Comparison of ENCODE assay signal across 25 cellular contexts in genomic region chr19:16416574-16416973, GRCh38.
"Had no signal": no experiment of that assay in that cellular context is flagged by ENCODE, and none has a peak within 500 bp of the region (broad histone marks: within the 10 kb centered on the region; RNA-seq: fewer than 3 reads in every experiment).

No MANE protein-coding gene starts in this region.

- H3K4me1 ChIP-seq: upper lobe of right lung had no signal

- ATAC-seq: activated T-helper 17 cell treated with anti-CD3 and anti-CD28 coated beads, Interleukin-2, amount 50 U/mL, for 72 hours; left lung; upper lobe of right lung had no signal

- H3K9me3 Mint-ChIP-seq: activated naive CD4-positive, alpha-beta T cell treated with anti-CD3 and anti-CD28 coated beads, Interleukin-2, amount 50 U/mL, for 72 hours; activated T-cell treated with anti-CD3 and anti-CD28 coated beads, Interleukin-2, amount 50 U/mL, for 24 hours; activated T-helper 17 cell treated with anti-CD3 and anti-CD28 coated beads, Interleukin-2, amount 50 U/mL, for 72 hours; dendritic cell treated with granulocyte-macrophage colony-stimulating factor and Interleukin-4, amounts not matched to agents 40 ng/mL and 50 ng/mL, for 4 days; immature natural killer cell; nephron progenitor cell had no signal

- H3K27ac ChIP-seq: brain microvascular endothelial cell, left lung, sigmoid colon, thoracic aorta, upper lobe of right lung had no signal

- H3K27ac Mint-ChIP-seq: activated T-cell treated with anti-CD3 and anti-CD28 coated beads, Interleukin-2, amount 50 U/mL, for 24 hours; activated T-helper 17 cell treated with anti-CD3 and anti-CD28 coated beads, Interleukin-2, amount 50 U/mL, for 72 hours; dendritic cell treated with granulocyte-macrophage colony-stimulating factor and Interleukin-4, amounts not matched to agents 40 ng/mL and 50 ng/mL, for 4 days had no signal

- H3K9me3 ChIP-seq: left lung, sigmoid colon, thoracic aorta, upper lobe of right lung had no signal

- H3K4me1 Mint-ChIP-seq: activated T-helper 17 cell treated with anti-CD3 and anti-CD28 coated beads, Interleukin-2, amount 50 U/mL, for 72 hours had no signal

- H3K4me3 Mint-ChIP-seq: activated T-cell treated with anti-CD3 and anti-CD28 coated beads, Interleukin-2, amount 50 U/mL, for 24 hours; activated T-helper 17 cell treated with anti-CD3 and anti-CD28 coated beads, Interleukin-2, amount 50 U/mL, for 72 hours; dendritic cell treated with granulocyte-macrophage colony-stimulating factor and Interleukin-4, amounts not matched to agents 40 ng/mL and 50 ng/mL, for 4 days; immature natural killer cell; nephron progenitor cell had no signal

- H3K27me3 ChIP-seq: brain microvascular endothelial cell, left lung, sigmoid colon, upper lobe of right lung had no signal

- H3K27me3 Mint-ChIP-seq: activated T-cell treated with anti-CD3 and anti-CD28 coated beads, Interleukin-2, amount 50 U/mL, for 24 hours; activated T-helper 17 cell treated with anti-CD3 and anti-CD28 coated beads, Interleukin-2, amount 50 U/mL, for 72 hours; dendritic cell treated with granulocyte-macrophage colony-stimulating factor and Interleukin-4, amounts not matched to agents 40 ng/mL and 50 ng/mL, for 4 days had no signal

- H3K4me3 ChIP-seq: left lung, sigmoid colon, thoracic aorta, upper lobe of right lung had no signal

- DNase-seq: activated CD4-positive, alpha-beta T cell treated with anti-CD3 and anti-CD28 coated beads, Interleukin-2, amount 50 U/mL, for 4 hours; activated CD8-positive, alpha-beta memory T cell treated with anti-CD3 and anti-CD28 coated beads for 24 hours; activated CD8-positive, alpha-beta memory T cell treated with anti-CD3 and anti-CD28 coated beads, Interleukin-2, amount 50 U/mL, for 4 hours; activated T-cell treated with anti-CD3 and anti-CD28 coated beads, Interleukin-2, amount 50 U/mL, for 24 hours; aorta; brain microvascular endothelial cell; caudate nucleus; effector CD8-positive, alpha-beta T cell; erythroblast; foreskin fibroblast; kidney glomerular epithelial cell; left lung; mammary epithelial cell; nephron progenitor cell; occipital lobe; sigmoid colon; stimulated activated CD4-positive, alpha-beta T cell treated with anti-CD3 and anti-CD28 coated beads, Interleukin-4, amount 100 ng/mL, for 4 hours; T-helper 1 cell; T-helper 9 cell; upper lobe of right lung had no signal
